Comparison of ENCODE assay signal across 1 cellular context in the genomic region with DNA sequence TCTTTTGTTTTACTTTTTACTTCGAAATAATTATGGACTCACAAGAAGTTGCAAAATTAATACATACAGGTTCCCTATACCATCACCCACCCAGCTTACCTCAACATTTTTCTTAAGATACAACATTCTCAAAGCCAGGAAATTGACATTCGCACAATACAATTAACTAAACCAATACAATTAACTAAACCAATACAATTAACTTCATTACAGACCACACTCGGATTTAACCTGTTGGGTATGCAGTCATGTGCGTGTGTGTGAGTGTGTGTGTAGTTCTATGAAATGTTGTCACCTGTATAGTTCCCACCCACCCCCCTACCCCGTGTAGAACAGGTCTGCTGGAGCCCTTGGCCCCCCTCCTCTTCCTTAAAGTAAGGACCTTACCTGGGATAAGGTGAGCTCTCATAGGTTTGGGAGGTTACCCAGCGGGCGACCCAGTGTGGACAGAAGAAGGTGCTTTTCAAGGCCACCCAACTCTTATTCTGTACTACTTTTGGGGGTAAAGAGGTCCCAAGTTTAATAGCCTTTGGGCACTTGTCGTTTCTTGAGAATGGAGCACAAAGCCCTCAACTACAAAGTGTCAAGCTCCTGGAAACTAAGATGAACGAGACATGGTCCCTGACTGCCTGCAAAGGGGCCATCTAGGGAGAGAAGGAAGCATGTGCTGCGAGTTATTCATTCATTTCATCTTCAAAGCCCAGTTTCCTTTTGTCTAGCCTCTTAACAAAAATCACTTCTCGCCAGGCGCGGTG.
TF ChIP-seq lines count a peak whose summit lies in the region.

No MANE protein-coding gene starts in this region.

TF ChIP-seq in GM23338, 12 proteins besides CTCF, POLR2A, EP300 and RAD21 (continued from another document):
- TF ChIP-seq, protein P1, sequence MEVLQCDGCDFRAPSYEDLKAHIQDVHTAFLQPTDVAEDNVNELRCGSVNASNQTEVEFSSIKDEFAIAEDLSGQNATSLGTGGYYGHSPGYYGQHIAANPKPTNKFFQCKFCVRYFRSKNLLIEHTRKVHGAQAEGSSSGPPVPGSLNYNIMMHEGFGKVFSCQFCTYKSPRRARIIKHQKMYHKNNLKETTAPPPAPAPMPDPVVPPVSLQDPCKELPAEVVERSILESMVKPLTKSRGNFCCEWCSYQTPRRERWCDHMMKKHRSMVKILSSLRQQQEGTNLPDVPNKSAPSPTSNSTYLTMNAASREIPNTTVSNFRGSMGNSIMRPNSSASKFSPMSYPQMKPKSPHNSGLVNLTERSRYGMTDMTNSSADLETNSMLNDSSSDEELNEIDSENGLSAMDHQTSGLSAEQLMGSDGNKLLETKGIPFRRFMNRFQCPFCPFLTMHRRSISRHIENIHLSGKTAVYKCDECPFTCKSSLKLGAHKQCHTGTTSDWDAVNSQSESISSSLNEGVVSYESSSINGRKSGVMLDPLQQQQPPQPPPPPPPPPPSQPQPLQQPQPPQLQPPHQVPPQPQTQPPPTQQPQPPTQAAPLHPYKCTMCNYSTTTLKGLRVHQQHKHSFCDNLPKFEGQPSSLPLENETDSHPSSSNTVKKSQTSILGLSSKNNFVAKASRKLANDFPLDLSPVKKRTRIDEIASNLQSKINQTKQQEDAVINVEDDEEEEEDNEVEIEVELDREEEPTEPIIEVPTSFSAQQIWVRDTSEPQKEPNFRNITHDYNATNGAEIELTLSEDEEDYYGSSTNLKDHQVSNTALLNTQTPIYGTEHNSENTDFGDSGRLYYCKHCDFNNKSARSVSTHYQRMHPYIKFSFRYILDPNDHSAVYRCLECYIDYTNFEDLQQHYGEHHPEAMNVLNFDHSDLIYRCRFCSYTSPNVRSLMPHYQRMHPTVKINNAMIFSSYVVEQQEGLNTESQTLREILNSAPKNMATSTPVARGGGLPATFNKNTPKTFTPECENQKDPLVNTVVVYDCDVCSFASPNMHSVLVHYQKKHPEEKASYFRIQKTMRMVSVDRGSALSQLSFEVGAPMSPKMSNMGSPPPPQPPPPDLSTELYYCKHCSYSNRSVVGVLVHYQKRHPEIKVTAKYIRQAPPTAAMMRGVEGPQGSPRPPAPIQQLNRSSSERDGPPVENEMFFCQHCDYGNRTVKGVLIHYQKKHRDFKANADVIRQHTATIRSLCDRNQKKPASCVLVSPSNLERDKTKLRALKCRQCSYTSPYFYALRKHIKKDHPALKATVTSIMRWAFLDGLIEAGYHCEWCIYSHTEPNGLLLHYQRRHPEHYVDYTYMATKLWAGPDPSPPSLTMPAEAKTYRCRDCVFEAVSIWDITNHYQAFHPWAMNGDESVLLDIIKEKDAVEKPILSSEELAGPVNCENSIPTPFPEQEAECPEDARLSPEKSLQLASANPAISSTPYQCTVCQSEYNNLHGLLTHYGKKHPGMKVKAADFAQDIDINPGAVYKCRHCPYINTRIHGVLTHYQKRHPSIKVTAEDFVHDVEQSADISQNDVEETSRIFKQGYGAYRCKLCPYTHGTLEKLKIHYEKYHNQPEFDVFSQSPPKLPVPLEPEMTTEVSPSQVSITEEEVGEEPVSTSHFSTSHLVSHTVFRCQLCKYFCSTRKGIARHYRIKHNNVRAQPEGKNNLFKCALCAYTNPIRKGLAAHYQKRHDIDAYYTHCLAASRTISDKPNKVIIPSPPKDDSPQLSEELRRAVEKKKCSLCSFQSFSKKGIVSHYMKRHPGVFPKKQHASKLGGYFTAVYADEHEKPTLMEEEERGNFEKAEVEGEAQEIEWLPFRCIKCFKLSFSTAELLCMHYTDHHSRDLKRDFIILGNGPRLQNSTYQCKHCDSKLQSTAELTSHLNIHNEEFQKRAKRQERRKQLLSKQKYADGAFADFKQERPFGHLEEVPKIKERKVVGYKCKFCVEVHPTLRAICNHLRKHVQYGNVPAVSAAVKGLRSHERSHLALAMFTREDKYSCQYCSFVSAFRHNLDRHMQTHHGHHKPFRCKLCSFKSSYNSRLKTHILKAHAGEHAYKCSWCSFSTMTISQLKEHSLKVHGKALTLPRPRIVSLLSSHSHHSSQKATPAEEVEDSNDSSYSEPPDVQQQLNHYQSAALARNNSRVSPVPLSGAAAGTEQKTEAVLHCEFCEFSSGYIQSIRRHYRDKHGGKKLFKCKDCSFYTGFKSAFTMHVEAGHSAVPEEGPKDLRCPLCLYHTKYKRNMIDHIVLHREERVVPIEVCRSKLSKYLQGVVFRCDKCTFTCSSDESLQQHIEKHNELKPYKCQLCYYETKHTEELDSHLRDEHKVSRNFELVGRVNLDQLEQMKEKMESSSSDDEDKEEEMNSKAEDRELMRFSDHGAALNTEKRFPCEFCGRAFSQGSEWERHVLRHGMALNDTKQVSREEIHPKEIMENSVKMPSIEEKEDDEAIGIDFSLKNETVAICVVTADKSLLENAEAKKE (CRISPR knock-in tag; IDR thresholded peaks at IDR 0.05), result no peak
- TF ChIP-seq EZH2phosphoT487 (IDR thresholded peaks at IDR 0.05; ENCODE audit: unreplicated experiment), result no peak
- TF ChIP-seq, protein P2, sequence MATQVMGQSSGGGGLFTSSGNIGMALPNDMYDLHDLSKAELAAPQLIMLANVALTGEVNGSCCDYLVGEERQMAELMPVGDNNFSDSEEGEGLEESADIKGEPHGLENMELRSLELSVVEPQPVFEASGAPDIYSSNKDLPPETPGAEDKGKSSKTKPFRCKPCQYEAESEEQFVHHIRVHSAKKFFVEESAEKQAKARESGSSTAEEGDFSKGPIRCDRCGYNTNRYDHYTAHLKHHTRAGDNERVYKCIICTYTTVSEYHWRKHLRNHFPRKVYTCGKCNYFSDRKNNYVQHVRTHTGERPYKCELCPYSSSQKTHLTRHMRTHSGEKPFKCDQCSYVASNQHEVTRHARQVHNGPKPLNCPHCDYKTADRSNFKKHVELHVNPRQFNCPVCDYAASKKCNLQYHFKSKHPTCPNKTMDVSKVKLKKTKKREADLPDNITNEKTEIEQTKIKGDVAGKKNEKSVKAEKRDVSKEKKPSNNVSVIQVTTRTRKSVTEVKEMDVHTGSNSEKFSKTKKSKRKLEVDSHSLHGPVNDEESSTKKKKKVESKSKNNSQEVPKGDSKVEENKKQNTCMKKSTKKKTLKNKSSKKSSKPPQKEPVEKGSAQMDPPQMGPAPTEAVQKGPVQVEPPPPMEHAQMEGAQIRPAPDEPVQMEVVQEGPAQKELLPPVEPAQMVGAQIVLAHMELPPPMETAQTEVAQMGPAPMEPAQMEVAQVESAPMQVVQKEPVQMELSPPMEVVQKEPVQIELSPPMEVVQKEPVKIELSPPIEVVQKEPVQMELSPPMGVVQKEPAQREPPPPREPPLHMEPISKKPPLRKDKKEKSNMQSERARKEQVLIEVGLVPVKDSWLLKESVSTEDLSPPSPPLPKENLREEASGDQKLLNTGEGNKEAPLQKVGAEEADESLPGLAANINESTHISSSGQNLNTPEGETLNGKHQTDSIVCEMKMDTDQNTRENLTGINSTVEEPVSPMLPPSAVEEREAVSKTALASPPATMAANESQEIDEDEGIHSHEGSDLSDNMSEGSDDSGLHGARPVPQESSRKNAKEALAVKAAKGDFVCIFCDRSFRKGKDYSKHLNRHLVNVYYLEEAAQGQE (IDR thresholded peaks at IDR 0.05; ENCODE audit: unreplicated experiment), result no peak
- TF ChIP-seq EZH2 (IDR thresholded peaks at IDR 0.05; ENCODE audit: low read depth, unreplicated experiment), result no peak
- no peak for TF ChIP-seq ZNF331 (CRISPR knock-in tag; IDR thresholded peaks at IDR 0.05; ENCODE audit: low read depth)
